In genomic region chr4:683982-684571, GRCh38 we compare ENCODE assay signal across 6 cellular contexts. TPM values are rescaled to one million over a fixed set of nuclear protein-coding genes. Genes with fewer than 3 reads are reported as not detected.
DNase-seq lines count a peak whose midpoint lies in the region; ATAC-seq, FAIRE-seq and TF ChIP-seq lines count a peak whose summit lies in the region.

No MANE protein-coding gene starts in this region.

- ATAC-seq in activated CD4-positive, CD25-positive, alpha-beta regulatory T cell treated with anti-CD3 and anti-CD28 coated beads, Interleukin-2, amount 50 U/mL, for 24 hours = no peak

- H3K36me3 ChIP-seq in small intestine (ENCODE audit: control insufficient read depth in 2 of 2, insufficient read depth in 2 of 2, low read length in 2 of 2) = no peaks in the 10 kb centered on the region

- DNase-seq in NOMO-1 treated with DMSO at 0.1 percent for 48 hours (lab: John Stamatoyannopoulos, UW; ENCODE audit: unreplicated experiment) = peak; percentile 6
- no peak for DNase-seq in NOMO-1 treated with dmso at 0.1 percent for 144 hours (lab: John Stamatoyannopoulos, UW; ENCODE audit: unreplicated experiment)
- peak; percentile 49 for DNase-seq in fibroblast of the conjunctiva (ENCODE audit: low read depth)
- peak; percentile 72 for DNase-seq in small intestine

- no peak overlapping the region for H3K4me3 ChIP-seq in small intestine (ENCODE audit: low read depth in 1 of 2, low read length in 2 of 2)

- peaks cover 0 to 5% of the 10 kb centered on the region in 2 donors for H3K4me1 ChIP-seq in small intestine (ENCODE audit: control insufficient read depth in 2 of 2, insufficient read depth in 1 of 2, low read depth in 1 of 2, low read length in 1 of 2)

- FAIRE-seq in small intestine (lab: Jason Lieb, UNC) = no peak

- WGBS in small intestine, 3 donors = 17 to 36% (median 35%) methylated on average over 17 to 18 of the region's 18 CpGs

- no peak overlapping the region for H3K27ac ChIP-seq in small intestine (ENCODE audit: low read depth in 1 of 2, low read length in 1 of 2)

- no peaks in the 10 kb centered on the region for H3K9me3 ChIP-seq in small intestine (ENCODE audit: control insufficient read depth, low read depth)

- TF ChIP-seq POLR2A in Raji (IDR thresholded peaks at IDR 0.05; ENCODE audit: insufficient read depth, low read depth, low read length) = 0 out of 2 replicates have a peak, but pooled peaks have one; percentile 20

- no peaks in the 10 kb centered on the region for H3K27me3 ChIP-seq in small intestine (ENCODE audit: control insufficient read depth in 2 of 2, insufficient read depth in 2 of 2, low read length in 2 of 2)

RNA-seq across cellular contexts. Expression of gene SLC49A3, which starts 4.9 kb away (rescaled TPM):
- polyA plus RNA-seq in small intestine = 1 to 10 TPM; 3.4 to 7.8 (median 3.5) TPM

RNA-seq across cellular contexts. Expression of gene MYL5, which starts 9.7 kb away (rescaled TPM):
- 100 to 1,000 TPM in 2 of 3 donors, 10 to 100 TPM in 1; 36.1 to 316 (median 266) TPM for polyA plus RNA-seq in small intestine

RNA-seq across cellular contexts. Expression of gene ATP5ME, which starts 10.0 kb away (rescaled TPM):
- 1,000 to 10,000 TPM in 1 of 3 donors, 100 to 1,000 TPM in 2; 806 to 1,305 (median 980) TPM for polyA plus RNA-seq in small intestine

RNA-seq across cellular contexts. Expression of gene PCGF3, which starts 21.6 kb away (rescaled TPM):
- polyA plus RNA-seq in small intestine = 10 to 100 TPM; 27.3 to 71.6 (median 40.6) TPM

RNA-seq across cellular contexts. Expression of gene PDE6B, which starts 58.7 kb away (rescaled TPM):
- polyA plus RNA-seq in small intestine = 1 to 10 TPM in 1 of 3 donors, not detected in 2; 1.8 TPM
